In the genomic region with DNA sequence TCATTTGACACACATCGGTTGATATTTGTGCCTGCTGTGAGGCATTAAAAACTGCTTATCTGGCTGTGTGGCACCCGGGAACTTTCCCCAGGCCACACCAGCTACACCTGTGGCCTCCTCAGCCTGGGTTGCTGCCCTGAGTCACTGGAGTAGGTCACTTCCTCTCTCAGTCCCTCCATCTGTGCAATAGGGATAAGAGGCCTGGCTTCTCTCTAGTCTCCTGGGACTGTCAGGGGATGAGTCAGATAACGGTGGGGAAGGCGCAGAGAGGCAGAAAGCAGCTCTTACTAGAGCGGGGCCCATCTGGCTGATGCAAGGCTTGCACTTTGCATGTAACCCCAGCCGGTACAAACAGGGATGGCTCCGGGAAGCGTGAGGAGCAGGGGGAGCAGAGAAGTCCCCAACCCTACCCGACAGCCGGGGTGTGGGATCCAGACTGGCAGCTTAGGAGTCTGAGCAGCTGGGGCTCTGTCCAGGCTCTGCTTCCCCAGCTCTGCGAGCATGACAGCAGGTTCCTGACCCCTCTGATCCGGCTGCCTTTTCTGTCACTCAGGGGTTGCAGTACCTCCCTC, we compare ENCODE assay signal across 1 cellular context.
TF ChIP-seq lines count a peak whose summit lies in the region.

No MANE protein-coding gene starts in this region.

TF ChIP-seq in HepG2, 621 proteins besides CTCF, POLR2A, EP300 and RAD21 (continued from another document and continues in another):
- TF ChIP-seq, protein P1, sequence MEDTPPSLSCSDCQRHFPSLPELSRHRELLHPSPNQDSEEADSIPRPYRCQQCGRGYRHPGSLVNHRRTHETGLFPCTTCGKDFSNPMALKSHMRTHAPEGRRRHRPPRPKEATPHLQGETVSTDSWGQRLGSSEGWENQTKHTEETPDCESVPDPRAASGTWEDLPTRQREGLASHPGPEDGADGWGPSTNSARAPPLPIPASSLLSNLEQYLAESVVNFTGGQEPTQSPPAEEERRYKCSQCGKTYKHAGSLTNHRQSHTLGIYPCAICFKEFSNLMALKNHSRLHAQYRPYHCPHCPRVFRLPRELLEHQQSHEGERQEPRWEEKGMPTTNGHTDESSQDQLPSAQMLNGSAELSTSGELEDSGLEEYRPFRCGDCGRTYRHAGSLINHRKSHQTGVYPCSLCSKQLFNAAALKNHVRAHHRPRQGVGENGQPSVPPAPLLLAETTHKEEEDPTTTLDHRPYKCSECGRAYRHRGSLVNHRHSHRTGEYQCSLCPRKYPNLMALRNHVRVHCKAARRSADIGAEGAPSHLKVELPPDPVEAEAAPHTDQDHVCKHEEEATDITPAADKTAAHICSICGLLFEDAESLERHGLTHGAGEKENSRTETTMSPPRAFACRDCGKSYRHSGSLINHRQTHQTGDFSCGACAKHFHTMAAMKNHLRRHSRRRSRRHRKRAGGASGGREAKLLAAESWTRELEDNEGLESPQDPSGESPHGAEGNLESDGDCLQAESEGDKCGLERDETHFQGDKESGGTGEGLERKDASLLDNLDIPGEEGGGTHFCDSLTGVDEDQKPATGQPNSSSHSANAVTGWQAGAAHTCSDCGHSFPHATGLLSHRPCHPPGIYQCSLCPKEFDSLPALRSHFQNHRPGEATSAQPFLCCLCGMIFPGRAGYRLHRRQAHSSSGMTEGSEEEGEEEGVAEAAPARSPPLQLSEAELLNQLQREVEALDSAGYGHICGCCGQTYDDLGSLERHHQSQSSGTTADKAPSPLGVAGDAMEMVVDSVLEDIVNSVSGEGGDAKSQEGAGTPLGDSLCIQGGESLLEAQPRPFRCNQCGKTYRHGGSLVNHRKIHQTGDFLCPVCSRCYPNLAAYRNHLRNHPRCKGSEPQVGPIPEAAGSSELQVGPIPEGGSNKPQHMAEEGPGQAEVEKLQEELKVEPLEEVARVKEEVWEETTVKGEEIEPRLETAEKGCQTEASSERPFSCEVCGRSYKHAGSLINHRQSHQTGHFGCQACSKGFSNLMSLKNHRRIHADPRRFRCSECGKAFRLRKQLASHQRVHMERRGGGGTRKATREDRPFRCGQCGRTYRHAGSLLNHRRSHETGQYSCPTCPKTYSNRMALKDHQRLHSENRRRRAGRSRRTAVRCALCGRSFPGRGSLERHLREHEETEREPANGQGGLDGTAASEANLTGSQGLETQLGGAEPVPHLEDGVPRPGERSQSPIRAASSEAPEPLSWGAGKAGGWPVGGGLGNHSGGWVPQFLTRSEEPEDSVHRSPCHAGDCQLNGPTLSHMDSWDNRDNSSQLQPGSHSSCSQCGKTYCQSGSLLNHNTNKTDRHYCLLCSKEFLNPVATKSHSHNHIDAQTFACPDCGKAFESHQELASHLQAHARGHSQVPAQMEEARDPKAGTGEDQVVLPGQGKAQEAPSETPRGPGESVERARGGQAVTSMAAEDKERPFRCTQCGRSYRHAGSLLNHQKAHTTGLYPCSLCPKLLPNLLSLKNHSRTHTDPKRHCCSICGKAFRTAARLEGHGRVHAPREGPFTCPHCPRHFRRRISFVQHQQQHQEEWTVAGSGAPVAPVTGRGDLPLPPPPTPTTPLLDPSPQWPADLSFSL (CRISPR knock-in tag; IDR thresholded peaks at IDR 0.05): no peak
- no peak for TF ChIP-seq ZNF354B (CRISPR knock-in tag; IDR thresholded peaks at IDR 0.05)
- TF ChIP-seq, protein P2, sequence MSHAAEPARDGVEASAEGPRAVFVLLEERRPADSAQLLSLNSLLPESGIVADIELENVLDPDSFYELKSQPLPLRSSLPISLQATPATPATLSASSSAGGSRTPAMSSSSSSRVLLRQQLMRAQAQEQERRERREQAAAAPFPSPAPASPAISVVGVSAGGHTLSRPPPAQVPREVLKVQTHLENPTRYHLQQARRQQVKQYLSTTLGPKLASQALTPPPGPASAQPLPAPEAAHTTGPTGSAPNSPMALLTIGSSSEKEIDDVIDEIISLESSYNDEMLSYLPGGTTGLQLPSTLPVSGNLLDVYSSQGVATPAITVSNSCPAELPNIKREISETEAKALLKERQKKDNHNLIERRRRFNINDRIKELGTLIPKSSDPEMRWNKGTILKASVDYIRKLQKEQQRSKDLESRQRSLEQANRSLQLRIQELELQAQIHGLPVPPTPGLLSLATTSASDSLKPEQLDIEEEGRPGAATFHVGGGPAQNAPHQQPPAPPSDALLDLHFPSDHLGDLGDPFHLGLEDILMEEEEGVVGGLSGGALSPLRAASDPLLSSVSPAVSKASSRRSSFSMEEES (CRISPR knock-in tag; IDR thresholded peaks at IDR 0.05): peak; percentile 33; the same call in 1 of the 2 replicates
- TF ChIP-seq IKZF1 (IDR thresholded peaks at IDR 0.05): no peak
- peak; percentile 51; the same call in 1 of the 2 replicates for TF ChIP-seq MIXL1 (CRISPR knock-in tag; IDR thresholded peaks at IDR 0.05)
- TF ChIP-seq ZBTB1 (CRISPR knock-in tag; IDR thresholded peaks at IDR 0.05; ENCODE audit: borderline replicate concordance): no peak
- TF ChIP-seq HHEX (CRISPR knock-in tag; IDR thresholded peaks at IDR 0.05): no peak
- TF ChIP-seq, protein P3, sequence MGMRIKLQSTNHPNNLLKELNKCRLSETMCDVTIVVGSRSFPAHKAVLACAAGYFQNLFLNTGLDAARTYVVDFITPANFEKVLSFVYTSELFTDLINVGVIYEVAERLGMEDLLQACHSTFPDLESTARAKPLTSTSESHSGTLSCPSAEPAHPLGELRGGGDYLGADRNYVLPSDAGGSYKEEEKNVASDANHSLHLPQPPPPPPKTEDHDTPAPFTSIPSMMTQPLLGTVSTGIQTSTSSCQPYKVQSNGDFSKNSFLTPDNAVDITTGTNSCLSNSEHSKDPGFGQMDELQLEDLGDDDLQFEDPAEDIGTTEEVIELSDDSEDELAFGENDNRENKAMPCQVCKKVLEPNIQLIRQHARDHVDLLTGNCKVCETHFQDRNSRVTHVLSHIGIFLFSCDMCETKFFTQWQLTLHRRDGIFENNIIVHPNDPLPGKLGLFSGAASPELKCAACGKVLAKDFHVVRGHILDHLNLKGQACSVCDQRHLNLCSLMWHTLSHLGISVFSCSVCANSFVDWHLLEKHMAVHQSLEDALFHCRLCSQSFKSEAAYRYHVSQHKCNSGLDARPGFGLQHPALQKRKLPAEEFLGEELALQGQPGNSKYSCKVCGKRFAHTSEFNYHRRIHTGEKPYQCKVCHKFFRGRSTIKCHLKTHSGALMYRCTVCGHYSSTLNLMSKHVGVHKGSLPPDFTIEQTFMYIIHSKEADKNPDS (CRISPR knock-in tag; IDR thresholded peaks at IDR 0.05): no peak
- peak; percentile 61; the same call in 1 of the 2 replicates for TF ChIP-seq HOXA3 (CRISPR knock-in tag; IDR thresholded peaks at IDR 0.05)
- TF ChIP-seq, protein P4, sequence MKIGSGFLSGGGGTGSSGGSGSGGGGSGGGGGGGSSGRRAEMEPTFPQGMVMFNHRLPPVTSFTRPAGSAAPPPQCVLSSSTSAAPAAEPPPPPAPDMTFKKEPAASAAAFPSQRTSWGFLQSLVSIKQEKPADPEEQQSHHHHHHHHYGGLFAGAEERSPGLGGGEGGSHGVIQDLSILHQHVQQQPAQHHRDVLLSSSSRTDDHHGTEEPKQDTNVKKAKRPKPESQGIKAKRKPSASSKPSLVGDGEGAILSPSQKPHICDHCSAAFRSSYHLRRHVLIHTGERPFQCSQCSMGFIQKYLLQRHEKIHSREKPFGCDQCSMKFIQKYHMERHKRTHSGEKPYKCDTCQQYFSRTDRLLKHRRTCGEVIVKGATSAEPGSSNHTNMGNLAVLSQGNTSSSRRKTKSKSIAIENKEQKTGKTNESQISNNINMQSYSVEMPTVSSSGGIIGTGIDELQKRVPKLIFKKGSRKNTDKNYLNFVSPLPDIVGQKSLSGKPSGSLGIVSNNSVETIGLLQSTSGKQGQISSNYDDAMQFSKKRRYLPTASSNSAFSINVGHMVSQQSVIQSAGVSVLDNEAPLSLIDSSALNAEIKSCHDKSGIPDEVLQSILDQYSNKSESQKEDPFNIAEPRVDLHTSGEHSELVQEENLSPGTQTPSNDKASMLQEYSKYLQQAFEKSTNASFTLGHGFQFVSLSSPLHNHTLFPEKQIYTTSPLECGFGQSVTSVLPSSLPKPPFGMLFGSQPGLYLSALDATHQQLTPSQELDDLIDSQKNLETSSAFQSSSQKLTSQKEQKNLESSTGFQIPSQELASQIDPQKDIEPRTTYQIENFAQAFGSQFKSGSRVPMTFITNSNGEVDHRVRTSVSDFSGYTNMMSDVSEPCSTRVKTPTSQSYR (CRISPR knock-in tag; IDR thresholded peaks at IDR 0.05; ENCODE audit: borderline replicate concordance): no peak
- TF ChIP-seq, protein P5, sequence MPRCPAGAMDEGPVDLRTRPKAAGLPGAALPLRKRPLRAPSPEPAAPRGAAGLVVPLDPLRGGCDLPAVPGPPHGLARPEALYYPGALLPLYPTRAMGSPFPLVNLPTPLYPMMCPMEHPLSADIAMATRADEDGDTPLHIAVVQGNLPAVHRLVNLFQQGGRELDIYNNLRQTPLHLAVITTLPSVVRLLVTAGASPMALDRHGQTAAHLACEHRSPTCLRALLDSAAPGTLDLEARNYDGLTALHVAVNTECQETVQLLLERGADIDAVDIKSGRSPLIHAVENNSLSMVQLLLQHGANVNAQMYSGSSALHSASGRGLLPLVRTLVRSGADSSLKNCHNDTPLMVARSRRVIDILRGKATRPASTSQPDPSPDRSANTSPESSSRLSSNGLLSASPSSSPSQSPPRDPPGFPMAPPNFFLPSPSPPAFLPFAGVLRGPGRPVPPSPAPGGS (CRISPR knock-in tag; IDR thresholded peaks at IDR 0.05): no peak
- TF ChIP-seq ZNF816 (CRISPR knock-in tag; IDR thresholded peaks at IDR 0.05; ENCODE audit: borderline replicate concordance): peak; percentile 86; the same call in 1 of the 2 replicates
- peak; percentile 91; the same call in 1 of the 2 replicates for TF ChIP-seq CBX5 (CRISPR knock-in tag; IDR thresholded peaks at IDR 0.05; ENCODE audit: borderline replicate concordance)
- TF ChIP-seq ZNF891 (CRISPR knock-in tag; IDR thresholded peaks at IDR 0.05): peak; percentile 42
- no peak; the same call in 1 of the 2 replicates for TF ChIP-seq ZNF34 (CRISPR knock-in tag; IDR thresholded peaks at IDR 0.05; ENCODE audit: borderline replicate concordance)
- no peak for TF ChIP-seq LCORL (IDR thresholded peaks at IDR 0.05)
- TF ChIP-seq LCORL (CRISPR knock-in tag; IDR thresholded peaks at IDR 0.05): peak; percentile 87
- no peak for TF ChIP-seq ZNF83 (CRISPR knock-in tag; IDR thresholded peaks at IDR 0.05; ENCODE audit: borderline replicate concordance)
- TF ChIP-seq, protein P6, sequence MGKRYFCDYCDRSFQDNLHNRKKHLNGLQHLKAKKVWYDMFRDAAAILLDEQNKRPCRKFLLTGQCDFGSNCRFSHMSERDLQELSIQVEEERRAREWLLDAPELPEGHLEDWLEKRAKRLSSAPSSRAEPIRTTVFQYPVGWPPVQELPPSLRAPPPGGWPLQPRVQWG (CRISPR knock-in tag; IDR thresholded peaks at IDR 0.05; ENCODE audit: borderline replicate concordance, low read depth): no peak
- 0 out of 2 replicates have a peak, but pooled peaks have one; percentile 51 for TF ChIP-seq ZNF260 (CRISPR knock-in tag; IDR thresholded peaks at IDR 0.05; ENCODE audit: borderline replicate concordance, low read depth)
- no peak for TF ChIP-seq ZNF234 (CRISPR knock-in tag; conservative IDR thresholded peaks at IDR 0.05)
- TF ChIP-seq, protein P7, sequence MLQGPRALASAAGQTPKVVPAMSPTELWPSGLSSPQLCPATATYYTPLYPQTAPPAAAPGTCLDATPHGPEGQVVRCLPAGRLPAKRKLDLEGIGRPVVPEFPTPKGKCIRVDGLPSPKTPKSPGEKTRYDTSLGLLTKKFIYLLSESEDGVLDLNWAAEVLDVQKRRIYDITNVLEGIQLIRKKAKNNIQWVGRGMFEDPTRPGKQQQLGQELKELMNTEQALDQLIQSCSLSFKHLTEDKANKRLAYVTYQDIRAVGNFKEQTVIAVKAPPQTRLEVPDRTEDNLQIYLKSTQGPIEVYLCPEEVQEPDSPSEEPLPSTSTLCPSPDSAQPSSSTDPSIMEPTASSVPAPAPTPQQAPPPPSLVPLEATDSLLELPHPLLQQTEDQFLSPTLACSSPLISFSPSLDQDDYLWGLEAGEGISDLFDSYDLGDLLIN (CRISPR knock-in tag; IDR thresholded peaks at IDR 0.05; ENCODE audit: borderline replicate concordance): no peak
- TF ChIP-seq, protein P8, sequence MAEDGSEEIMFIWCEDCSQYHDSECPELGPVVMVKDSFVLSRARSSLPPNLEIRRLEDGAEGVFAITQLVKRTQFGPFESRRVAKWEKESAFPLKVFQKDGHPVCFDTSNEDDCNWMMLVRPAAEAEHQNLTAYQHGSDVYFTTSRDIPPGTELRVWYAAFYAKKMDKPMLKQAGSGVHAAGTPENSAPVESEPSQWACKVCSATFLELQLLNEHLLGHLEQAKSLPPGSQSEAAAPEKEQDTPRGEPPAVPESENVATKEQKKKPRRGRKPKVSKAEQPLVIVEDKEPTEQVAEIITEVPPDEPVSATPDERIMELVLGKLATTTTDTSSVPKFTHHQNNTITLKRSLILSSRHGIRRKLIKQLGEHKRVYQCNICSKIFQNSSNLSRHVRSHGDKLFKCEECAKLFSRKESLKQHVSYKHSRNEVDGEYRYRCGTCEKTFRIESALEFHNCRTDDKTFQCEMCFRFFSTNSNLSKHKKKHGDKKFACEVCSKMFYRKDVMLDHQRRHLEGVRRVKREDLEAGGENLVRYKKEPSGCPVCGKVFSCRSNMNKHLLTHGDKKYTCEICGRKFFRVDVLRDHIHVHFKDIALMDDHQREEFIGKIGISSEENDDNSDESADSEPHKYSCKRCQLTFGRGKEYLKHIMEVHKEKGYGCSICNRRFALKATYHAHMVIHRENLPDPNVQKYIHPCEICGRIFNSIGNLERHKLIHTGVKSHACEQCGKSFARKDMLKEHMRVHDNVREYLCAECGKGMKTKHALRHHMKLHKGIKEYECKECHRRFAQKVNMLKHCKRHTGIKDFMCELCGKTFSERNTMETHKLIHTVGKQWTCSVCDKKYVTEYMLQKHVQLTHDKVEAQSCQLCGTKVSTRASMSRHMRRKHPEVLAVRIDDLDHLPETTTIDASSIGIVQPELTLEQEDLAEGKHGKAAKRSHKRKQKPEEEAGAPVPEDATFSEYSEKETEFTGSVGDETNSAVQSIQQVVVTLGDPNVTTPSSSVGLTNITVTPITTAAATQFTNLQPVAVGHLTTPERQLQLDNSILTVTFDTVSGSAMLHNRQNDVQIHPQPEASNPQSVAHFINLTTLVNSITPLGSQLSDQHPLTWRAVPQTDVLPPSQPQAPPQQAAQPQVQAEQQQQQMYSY (CRISPR knock-in tag; IDR thresholded peaks at IDR 0.05): no peak
- TF ChIP-seq THAP11 (CRISPR knock-in tag; IDR thresholded peaks at IDR 0.05): peak; percentile 75; the same call in 1 of the 2 replicates
- TF ChIP-seq KLF15 (CRISPR knock-in tag; IDR thresholded peaks at IDR 0.05; ENCODE audit: borderline replicate concordance): no peak
- TF ChIP-seq, protein P9, sequence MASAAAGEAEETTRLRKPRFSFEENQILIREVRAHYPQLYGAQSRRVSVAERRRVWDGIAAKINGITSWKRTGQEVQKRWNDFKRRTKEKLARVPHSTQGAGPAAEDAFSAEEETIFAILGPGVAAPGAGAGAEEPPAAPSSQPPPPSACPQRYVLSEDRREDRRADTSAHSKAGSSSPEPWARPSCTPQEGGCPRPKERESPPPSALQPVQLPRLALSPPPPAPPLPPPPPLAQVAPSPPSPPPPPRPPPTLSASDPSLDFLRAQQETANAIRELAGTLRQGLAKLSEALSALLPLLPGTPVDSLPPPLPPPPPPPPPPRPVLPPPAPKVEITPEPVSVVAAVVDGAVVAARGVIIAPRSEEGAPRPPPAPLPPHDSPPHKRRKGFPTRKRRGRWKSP (CRISPR knock-in tag; IDR thresholded peaks at IDR 0.05): peak; percentile 86; the same call in 1 of the 2 replicates
